14 cellular contexts compared by ENCODE assay signal in genomic region chr1:203563291-203563690, GRCh38.
"Had no signal": no experiment of that assay in that cellular context is flagged by ENCODE, and none has a peak within 500 bp of the region (broad histone marks: within the 10 kb centered on the region; RNA-seq: fewer than 3 reads in every experiment).

No MANE protein-coding gene starts in this region.

- H3K36me3 Mint-ChIP-seq: activated naive CD8-positive, alpha-beta T cell treated with anti-CD3 and anti-CD28 coated beads for 36 hours; neural progenitor cell had no signal

- H3K27ac Mint-ChIP-seq: activated naive CD8-positive, alpha-beta T cell treated with anti-CD3 and anti-CD28 coated beads for 36 hours; activated T-cell treated with anti-CD3 and anti-CD28 coated beads, Interleukin-2, amount 50 U/mL, for 72 hours; neural progenitor cell; T-helper 2 cell treated with Interferon-gamma antibody and Interleukin-4, amounts not matched to agents 5 μg/mL and 100 μg/mL, for 36 hours had no signal

- H3K27ac ChIP-seq: breast epithelium, dorsolateral prefrontal cortex, hepatocyte, neural progenitor cell, pancreas, tibial nerve had no signal

- H2AFZ ChIP-seq: hepatocyte, neural progenitor cell had no signal

- H3K4me1 Mint-ChIP-seq: activated naive CD8-positive, alpha-beta T cell treated with anti-CD3 and anti-CD28 coated beads for 36 hours had no signal

- DNase-seq: activated CD4-positive, alpha-beta T cell treated with anti-CD3 and anti-CD28 coated beads, Interleukin-2, amount 50 U/mL, for 48 hours; activated CD4-positive, CD25-positive, alpha-beta regulatory T cell treated with anti-CD3 and anti-CD28 coated beads, Interleukin-2, amount 50 U/mL, for 72 hours; activated gamma-delta T cell treated with Interleukin-2 at 50 U/mL for 16 hours; activated naive CD8-positive, alpha-beta T cell treated with anti-CD3 and anti-CD28 coated beads for 36 hours; activated T-cell treated with anti-CD3 and anti-CD28 coated beads, Interleukin-2, amount 50 U/mL, for 72 hours; anterior cingulate cortex; dorsolateral prefrontal cortex; pancreas had no signal

- H3K4me3 ChIP-seq: breast epithelium, dorsolateral prefrontal cortex, hepatocyte, neural progenitor cell, pancreas, tibial nerve had no signal

- H3K9ac ChIP-seq: neural progenitor cell had no signal

- H3K4me2 ChIP-seq: hepatocyte, neural progenitor cell had no signal

- H3K36me3 ChIP-seq: breast epithelium, neural progenitor cell, pancreas, tibial nerve had no signal

- H3K4me1 ChIP-seq: breast epithelium, pancreas had no signal

- H3K9me3 ChIP-seq: breast epithelium, pancreas, tibial nerve had no signal

- H3K27me3 ChIP-seq: breast epithelium, dorsolateral prefrontal cortex, hepatocyte, neural progenitor cell, pancreas, tibial nerve had no signal

- H3K4me3 Mint-ChIP-seq: activated naive CD8-positive, alpha-beta T cell treated with anti-CD3 and anti-CD28 coated beads for 36 hours; activated T-cell treated with anti-CD3 and anti-CD28 coated beads, Interleukin-2, amount 50 U/mL, for 72 hours; neural progenitor cell; T-helper 2 cell treated with Interferon-gamma antibody and Interleukin-4, amounts not matched to agents 5 μg/mL and 100 μg/mL, for 36 hours had no signal

- ATAC-seq: activated T-cell treated with anti-CD3 and anti-CD28 coated beads, Interleukin-2, amount 50 U/mL, for 72 hours; esophagus mucosa; pancreas had no signal

- H3K9me3 Mint-ChIP-seq: activated naive CD8-positive, alpha-beta T cell treated with anti-CD3 and anti-CD28 coated beads for 36 hours; activated T-cell treated with anti-CD3 and anti-CD28 coated beads, Interleukin-2, amount 50 U/mL, for 72 hours; neural progenitor cell; T-helper 2 cell treated with Interferon-gamma antibody and Interleukin-4, amounts not matched to agents 5 μg/mL and 100 μg/mL, for 36 hours had no signal

- H3K79me2 ChIP-seq: hepatocyte had no signal
